Comparison of ENCODE assay signal across 8 cellular contexts in genomic region chr13:60343978-60344377, GRCh38.
"Had no signal": no experiment of that assay in that cellular context is flagged by ENCODE, and none has a peak within 500 bp of the region (broad histone marks: within the 10 kb centered on the region; RNA-seq: fewer than 3 reads in every experiment).

No MANE protein-coding gene starts in this region.

- H3K27ac Mint-ChIP-seq: IgD-negative memory B cell had no signal

- H2AFZ ChIP-seq: GM23248 had no signal

- H3K4me1 Mint-ChIP-seq: IgD-negative memory B cell had no signal

- H3K9ac ChIP-seq: GM23248 had no signal

- ATAC-seq: HepG2 had no signal

- DNase-seq: GM23248, GOT3, H7, KBM-7 had no signal

- H3K4me3 ChIP-seq: GM23248, HAP-1 had no signal

- H3K36me3 Mint-ChIP-seq: IgD-negative memory B cell had no signal

- H3K4me3 Mint-ChIP-seq: IgD-negative memory B cell had no signal

- H3K9me3 ChIP-seq: HAP-1 had no signal

- H3K27ac ChIP-seq: GM23248, HL-60 had no signal

- H3K36me3 ChIP-seq: HAP-1 had no signal
